10 cellular contexts compared by ENCODE assay signal in the genomic region with DNA sequence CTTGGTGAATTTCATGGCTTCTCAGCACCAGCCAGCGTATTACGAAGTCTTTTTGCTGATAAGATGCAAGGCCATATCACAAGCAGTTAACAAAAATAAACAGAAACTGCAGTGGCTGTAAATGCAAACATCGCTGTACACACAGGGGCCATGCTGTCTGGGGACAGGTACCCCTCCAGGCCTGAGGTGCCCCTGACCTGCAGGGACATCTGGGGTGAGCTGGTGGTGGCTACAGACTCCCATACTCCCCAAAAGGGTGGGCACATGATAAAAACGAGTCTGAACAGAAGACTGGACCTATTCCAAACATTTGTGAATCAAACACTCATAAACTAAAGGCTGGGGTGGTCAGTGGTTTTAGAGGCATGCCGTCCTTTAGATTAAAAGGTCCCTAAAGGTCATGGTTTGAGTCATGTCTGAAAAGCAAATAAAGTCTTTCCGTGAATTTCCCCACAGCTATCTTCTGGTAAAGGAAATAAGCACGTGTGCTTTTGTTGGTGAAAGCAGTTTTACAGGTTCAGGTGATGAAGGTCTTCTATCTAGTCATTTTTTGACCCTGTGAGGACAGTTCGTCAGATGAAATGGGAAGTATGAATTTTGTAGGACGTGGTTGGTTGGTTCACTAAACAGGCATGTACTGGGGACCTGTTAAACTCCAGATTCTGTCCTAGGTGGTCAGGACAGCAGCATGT. TPM values are rescaled to one million over a fixed set of nuclear protein-coding genes. Genes with fewer than 3 reads are reported as not detected.
DNase-seq lines count a peak whose midpoint lies in the region; ATAC-seq and TF ChIP-seq lines count a peak whose summit lies in the region.
"Had no signal": no experiment of that assay in that cellular context is flagged by ENCODE, and none has a peak within 500 bp of the region (broad histone marks: within the 10 kb centered on the region; RNA-seq: fewer than 3 reads in every experiment).

No MANE protein-coding gene starts in this region.

- no peak for TF ChIP-seq EP300 in ovary (IDR thresholded peaks at IDR 0.05)

- H3K27ac ChIP-seq in urinary bladder (ENCODE audit: low read depth): peak overlapping the region; percentile 16
- H3K27ac ChIP-seq in ovary: no peak overlapping the region
- H3K27ac ChIP-seq: SJSA1 had no signal

- H3K4me1 Mint-ChIP-seq in activated naive CD4-positive, alpha-beta T cell treated with anti-CD3 and anti-CD28 coated beads, Interleukin-2, amount 50 U/mL, for 24 hours: peaks cover 85% of the 10 kb centered on the region
- peaks cover 57 to 75% of the 10 kb centered on the region in 2 donors for H3K4me1 Mint-ChIP-seq in effector memory CD8-positive, alpha-beta T cell (ENCODE audit: low read depth in 2 of 2)

- no peak overlapping the region for H3K4me3 ChIP-seq in urinary bladder (ENCODE audit: low read depth, low read length)
- no peak overlapping the region for H3K4me3 ChIP-seq in ovary
- H3K4me3 ChIP-seq: SJSA1 had no signal

- H3K27me3 ChIP-seq in ovary: no peaks in the 10 kb centered on the region
- H3K27me3 ChIP-seq: SJSA1 had no signal

- no peak overlapping the region for H3K4me3 Mint-ChIP-seq in activated naive CD4-positive, alpha-beta T cell treated with anti-CD3 and anti-CD28 coated beads, Interleukin-2, amount 50 U/mL, for 24 hours
- peak overlapping the region; percentile 32 to 44 for H3K4me3 Mint-ChIP-seq in effector memory CD8-positive, alpha-beta T cell

- H3K9me3 Mint-ChIP-seq in activated naive CD4-positive, alpha-beta T cell treated with anti-CD3 and anti-CD28 coated beads, Interleukin-2, amount 50 U/mL, for 24 hours: no peaks in the 10 kb centered on the region
- H3K9me3 Mint-ChIP-seq in effector memory CD8-positive, alpha-beta T cell: no peaks in the 10 kb centered on the region

- no peak for DNase-seq in activated naive CD4-positive, alpha-beta T cell (lab: John Stamatoyannopoulos, UW)
- DNase-seq in M059J (ENCODE audit: low read depth): peak; percentile 80
- DNase-seq in effector memory CD8-positive, alpha-beta T cell: no peak
- DNase-seq in ovary: no peak
- no peak for DNase-seq in left ventricle myocardium superior
- DNase-seq: Kasumi-1 had no signal

- H3K36me3 ChIP-seq in urinary bladder (ENCODE audit: insufficient read depth) (no peaks in the 10 kb centered on the region), ovary (no peaks in the 10 kb centered on the region)
- H3K36me3 ChIP-seq: SJSA1 had no signal

- H3K27ac Mint-ChIP-seq in activated naive CD4-positive, alpha-beta T cell treated with anti-CD3 and anti-CD28 coated beads, Interleukin-2, amount 50 U/mL, for 24 hours: peak overlapping the region; percentile 68
- H3K27ac Mint-ChIP-seq in effector memory CD8-positive, alpha-beta T cell: peak overlapping the region; percentile 11 to 74

- no peak for ATAC-seq in effector memory CD8-positive, alpha-beta T cell (replicated peaks)
- ATAC-seq in HG03469 (IDR thresholded peaks at IDR 0.05; ENCODE audit: unreplicated experiment) (no peak), left ventricle myocardium superior (no peak)

- H3K27me3 Mint-ChIP-seq in activated naive CD4-positive, alpha-beta T cell treated with anti-CD3 and anti-CD28 coated beads, Interleukin-2, amount 50 U/mL, for 24 hours: no peaks in the 10 kb centered on the region
- no peaks in the 10 kb centered on the region for H3K27me3 Mint-ChIP-seq in effector memory CD8-positive, alpha-beta T cell

- no peak for TF ChIP-seq POLR2A in ovary (IDR thresholded peaks at IDR 0.05)

- peaks cover 2% of the 10 kb centered on the region for H3K4me1 ChIP-seq in urinary bladder (ENCODE audit: insufficient read depth)
- peaks cover 11% of the 10 kb centered on the region for H3K4me1 ChIP-seq in ovary (ENCODE audit: insufficient read depth)

- H3K9me3 ChIP-seq in ovary: no peaks in the 10 kb centered on the region
- H3K9me3 ChIP-seq: SJSA1 had no signal

- H3K36me3 Mint-ChIP-seq in activated naive CD4-positive, alpha-beta T cell treated with anti-CD3 and anti-CD28 coated beads, Interleukin-2, amount 50 U/mL, for 24 hours: peaks cover 7% of the 10 kb centered on the region
- H3K36me3 Mint-ChIP-seq in effector memory CD8-positive, alpha-beta T cell (ENCODE audit: insufficient read depth): peaks cover 25% of the 10 kb centered on the region

- intact Hi-C loops in ovary (cut with DNase I): no loop called here
- intact Hi-C loops in left ventricle myocardium superior (cut with micrococcal nuclease): no loop called here

- WGBS in urinary bladder: 69% methylated on average over 9 of the region's 9 CpGs
- WGBS in ovary, 3 donors: 44 to 49% (median 47%) methylated on average over 9 of the region's 9 CpGs

- TF ChIP-seq CTCF in ovary (IDR thresholded peaks at IDR 0.05): no peak

RNA-seq across cellular contexts. Expression of gene TTC39C, which starts 36.8 kb away (rescaled TPM):
- 19.6 and 29.2 TPM in 2 replicates for total RNA-seq in M059J (2014; rRNA removed; shearing (Covaris generic))
- total RNA-seq in urinary bladder (29.9 TPM), ovary (10 to 100 TPM in 6 of 7 donors, 1 to 10 TPM in 1; 8.1 to 31.0 (median 21.2) TPM), left ventricle myocardium superior (4.1 TPM)
- polyA plus RNA-seq in urinary bladder (12.6 TPM), ovary (10 to 100 TPM in 1 of 2 donors, 1 to 10 TPM in 1; 7.2 to 13.0 TPM)
